Comparison of ENCODE assay signal across 8 cellular contexts in the genomic region with DNA sequence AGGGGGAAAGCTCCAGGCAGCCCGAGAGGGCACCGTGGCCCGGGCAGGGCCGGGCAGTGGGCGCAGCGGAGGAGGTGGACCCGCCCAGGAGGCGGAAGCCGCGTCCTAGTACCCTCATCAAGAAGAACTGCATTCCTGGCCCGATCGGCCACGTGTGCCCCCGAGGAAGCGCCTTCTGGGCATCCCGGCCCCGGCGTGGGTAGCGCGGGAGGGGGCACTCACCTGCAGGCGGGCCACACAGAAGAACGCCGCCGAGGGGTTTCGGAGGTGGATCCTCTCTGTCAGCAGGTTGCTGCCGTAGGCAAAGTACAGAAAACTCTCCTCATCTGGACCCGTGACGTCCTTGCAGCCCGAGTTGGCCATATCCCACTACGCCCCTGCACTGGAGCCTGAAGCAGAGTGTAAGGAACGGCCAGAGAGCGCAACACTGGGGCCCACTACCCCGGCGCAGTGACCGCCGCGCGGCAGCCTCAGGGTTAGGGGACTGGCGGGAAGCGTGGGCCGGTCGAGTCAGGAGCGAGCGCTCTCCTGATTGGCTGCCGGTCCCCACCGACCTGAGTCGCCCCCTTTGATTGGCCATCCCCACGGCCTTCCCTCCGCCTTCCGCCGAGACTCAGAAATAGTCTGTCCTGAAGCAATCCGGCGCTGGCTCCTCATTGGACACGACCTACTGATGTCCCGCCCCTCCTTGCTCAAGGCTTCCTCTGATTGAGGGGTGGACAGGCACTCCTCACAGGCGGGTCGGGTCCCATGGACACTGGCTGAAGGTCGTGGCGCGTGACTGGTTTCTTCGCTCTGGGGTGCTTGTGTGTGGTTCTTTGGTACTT. TPM values are rescaled to one million over a fixed set of nuclear protein-coding genes. Genes with fewer than 3 reads are reported as not detected.
A peak's percentile ranks its signal among the peaks of the same experiment; 100 is the strongest.
DNase-seq lines count a peak whose midpoint lies in the region; ATAC-seq and TF ChIP-seq lines count a peak whose summit lies in the region.

A gene with protein sequence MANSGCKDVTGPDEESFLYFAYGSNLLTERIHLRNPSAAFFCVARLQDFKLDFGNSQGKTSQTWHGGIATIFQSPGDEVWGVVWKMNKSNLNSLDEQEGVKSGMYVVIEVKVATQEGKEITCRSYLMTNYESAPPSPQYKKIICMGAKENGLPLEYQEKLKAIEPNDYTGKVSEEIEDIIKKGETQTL (minus strand): TSS at position 483 of the 827 bp plus-strand sequence. CDS start 120 bp downstream, at position 363.

- ATAC-seq in GM18502 (IDR thresholded peaks at IDR 0.05; ENCODE audit: poor library complexity, unreplicated experiment) (peak; percentile 99), HG02970 (IDR thresholded peaks at IDR 0.05; ENCODE audit: low FRiP score, unreplicated experiment) (peak; percentile 98), right cardiac atrium (peak; percentile 100)

- TF ChIP-seq POLR2A in vagina (IDR thresholded peaks at IDR 0.05), result peak in 1 of 2 donors; percentile 54

- WGBS in right cardiac atrium, result under 1% methylated on average over 61 of the region's 61 CpGs

- H3K9me3 Mint-ChIP-seq in T-helper 2 cell treated with Interferon-gamma antibody and Interleukin-4, amounts not matched to agents 5 μg/mL and 100 μg/mL, for 36 hours, result peaks cover 5% of the 10 kb centered on the region

- H3K27ac Mint-ChIP-seq in T-helper 2 cell treated with Interferon-gamma antibody and Interleukin-4, amounts not matched to agents 5 μg/mL and 100 μg/mL, for 36 hours, result peak within 1 kb of the TSS; percentile 93

- DNase-seq in NCI-H1930 (lab: John Stamatoyannopoulos, UW) (peak; percentile 97 to 98), ascending aorta (ENCODE audit: low spot score in 2 of 2) (peak; percentile 99 to 100), right cardiac atrium (peak; percentile 99 to 100 (median 99)), putamen (ENCODE audit: low spot score) (peak; percentile 99), vagina (ENCODE audit: extremely low spot score in 2 of 2) (peak; percentile 99 to 100)
- peak; percentile 98 for DNase-seq in T-helper 2 cell treated with Interferon-gamma antibody and Interleukin-4, amounts not matched to agents 5 μg/mL and 100 μg/mL, for 36 hours (ENCODE audit: low spot score)

- H3K4me3 ChIP-seq in ascending aorta (peak within 1 kb of the TSS; percentile 88 to 95), right cardiac atrium (ENCODE audit: low read length) (peak within 1 kb of the TSS; percentile 68), vagina (peak within 1 kb of the TSS; percentile 59 to 93)

- H3K27me3 ChIP-seq in ascending aorta, result no peaks in the 10 kb centered on the region
- no peaks in the 10 kb centered on the region for H3K27me3 ChIP-seq in right cardiac atrium (ENCODE audit: control insufficient read depth, insufficient read depth)
- H3K27me3 ChIP-seq in vagina, result no peaks in the 10 kb centered on the region

- peak within 1 kb of the TSS; percentile 88 to 93 for H3K27ac ChIP-seq in ascending aorta
- peak within 1 kb of the TSS; percentile 76 for H3K27ac ChIP-seq in right cardiac atrium (ENCODE audit: low read length)
- peak within 1 kb of the TSS; percentile 87 for H3K27ac ChIP-seq in vagina

- H3K36me3 Mint-ChIP-seq in T-helper 2 cell treated with Interferon-gamma antibody and Interleukin-4, amounts not matched to agents 5 μg/mL and 100 μg/mL, for 36 hours (ENCODE audit: low read depth), result peaks cover 24% of the 10 kb centered on the region

- H3K4me1 ChIP-seq in ascending aorta (peaks cover 2 to 6% of the 10 kb centered on the region in 2 donors), right cardiac atrium (ENCODE audit: control insufficient read depth, insufficient read depth, low read length) (peaks cover 6% of the 10 kb centered on the region), vagina (peaks cover 32% of the 10 kb centered on the region)

- peaks cover 45% of the 10 kb centered on the region for H3K4me1 Mint-ChIP-seq in T-helper 2 cell treated with Interferon-gamma antibody and Interleukin-4, amounts not matched to agents 5 μg/mL and 100 μg/mL, for 36 hours (ENCODE audit: low read depth)

- H3K36me3 ChIP-seq in ascending aorta (no peaks in the 10 kb centered on the region), vagina (no peaks in the 10 kb centered on the region)

- H3K27me3 Mint-ChIP-seq in T-helper 2 cell treated with Interferon-gamma antibody and Interleukin-4, amounts not matched to agents 5 μg/mL and 100 μg/mL, for 36 hours (ENCODE audit: low read depth), result no peaks in the 10 kb centered on the region

- no peaks in the 10 kb centered on the region for H3K9me3 ChIP-seq in ascending aorta
- H3K9me3 ChIP-seq in right cardiac atrium (ENCODE audit: control insufficient read depth, low read length), result no peaks in the 10 kb centered on the region
- no peaks in the 10 kb centered on the region for H3K9me3 ChIP-seq in vagina

- intact Hi-C loops in ascending aorta (cut with DNase I) (loop anchor here (1.0 to 10.0 kb wide), 5 partner anchors 26 to 477 kb away; a partner anchor contains a TSS), right cardiac atrium (cut with DNase I) (loop anchor here in 2 of 4 donors (10.0 kb wide), 1 partner anchor 60 kb away; no protein-coding TSS in a partner anchor), vagina (cut with DNase I) (no loop called here)

- H3K4me3 Mint-ChIP-seq in T-helper 2 cell treated with Interferon-gamma antibody and Interleukin-4, amounts not matched to agents 5 μg/mL and 100 μg/mL, for 36 hours, result peak within 1 kb of the TSS; percentile 92

- TF ChIP-seq CTCF in ascending aorta (IDR thresholded peaks at IDR 0.05) (no peak), vagina (IDR thresholded peaks at IDR 0.05) (no peak)

RNA-seq across cellular contexts. Expression of the gene that starts here (rescaled TPM):
- total RNA-seq in ascending aorta (0.43 TPM), right cardiac atrium (10 to 100 TPM; 21.2 to 25.1 (median 22.2) TPM), vagina (21.6 TPM)
- 41.0 TPM for polyA plus RNA-seq in right cardiac atrium

Comparison
In these comparisons a context has a peak if more than half of its experiments do, and no peak if none do; other contexts are left out.
1. Peak in every context shown above with its lines: DNase-seq, ATAC-seq, H3K4me3 ChIP-seq and H3K27ac ChIP-seq.
2. RNA of the gene that starts here (total RNA-seq): 21.2 to 25.1 TPM in right cardiac atrium and 21.6 TPM in vagina (single experiment); 0.43 TPM in ascending aorta (single experiment); every median in the first group is over 10 times any median in the second.
3. Peak in DNase-seq, H3K4me3 ChIP-seq and H3K27ac ChIP-seq in ascending aorta; RNA of the gene not detected or under 1 TPM.